In the genomic region with DNA sequence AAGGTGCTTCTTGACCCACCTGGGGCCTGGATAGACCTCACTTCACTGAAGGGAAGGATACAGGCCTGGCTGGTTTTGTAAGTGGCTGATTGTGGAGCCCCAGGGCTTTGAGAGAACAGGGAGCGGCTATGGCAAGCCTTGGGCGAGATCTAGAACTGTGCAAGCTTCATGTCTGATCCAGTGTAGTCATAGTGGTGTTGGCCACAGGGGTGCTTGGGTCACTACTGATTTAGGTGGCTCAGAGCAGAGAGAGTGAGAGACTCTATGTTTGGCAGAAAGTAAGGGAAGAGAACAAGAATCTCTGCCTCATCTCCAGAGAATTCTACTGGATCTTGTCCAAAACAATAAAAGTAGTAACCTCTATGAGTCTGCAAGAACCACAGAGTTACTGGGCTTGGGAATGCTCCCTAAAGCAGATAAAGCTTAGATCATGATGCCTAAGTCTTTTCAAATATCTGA, we compare ENCODE assay signal across 25 cellular contexts.
DNase-seq lines count a peak whose midpoint lies in the region; ATAC-seq and TF ChIP-seq lines count a peak whose summit lies in the region.
"Had no signal": no experiment of that assay in that cellular context is flagged by ENCODE, and none has a peak within 500 bp of the region (broad histone marks: within the 10 kb centered on the region; RNA-seq: fewer than 3 reads in every experiment).

No MANE protein-coding gene starts in this region.

- no peaks in the 10 kb centered on the region for H3K9me2 ChIP-seq in PC-3 (replicated peaks; ENCODE audit: low read length)

- ATAC-seq in PC-3 (no peak), HG03565 (IDR thresholded peaks at IDR 0.05; ENCODE audit: unreplicated experiment) (no peak)
- ATAC-seq: gastrocnemius medialis, K562, left lobe of liver, Right ventricle myocardium inferior had no signal

- no peak overlapping the region for H2AFZ ChIP-seq in PC-3 (ENCODE audit: low read length)

- no peaks in the 10 kb centered on the region for H3F3A ChIP-seq in PC-3 (ENCODE audit: low read length, unreplicated experiment)

- no peaks in the 10 kb centered on the region for H3K4me1 ChIP-seq in PC-3 (ENCODE audit: insufficient read depth, low read length)
- H3K4me1 ChIP-seq: gastrocnemius medialis, suprapubic skin had no signal

- H3K36me3 ChIP-seq in PC-3 (ENCODE audit: low read depth, low read length), result no peaks in the 10 kb centered on the region
- H3K36me3 ChIP-seq: gastrocnemius medialis, suprapubic skin had no signal

- peaks cover 16% of the 10 kb centered on the region for H3K27me3 Mint-ChIP-seq in osteocyte (ENCODE audit: unreplicated experiment)
- H3K27me3 Mint-ChIP-seq: activated CD4-positive, alpha-beta T cell treated with anti-CD3 and anti-CD28 coated beads, Interleukin-2, amount 10 ng/mL, durations not matched to agents 7 days and 5 days had no signal

- H3K27ac ChIP-seq in PC-3 (ENCODE audit: low read length) (no peak overlapping the region), epithelial cell of prostate (peak overlapping the region; percentile 63)
- H3K27ac ChIP-seq: gastrocnemius medialis, suprapubic skin had no signal

- TF ChIP-seq CTCF in PC-3 (conservative IDR thresholded peaks at IDR 0.05; ENCODE audit: low read depth, low read length) (no peak), osteocyte (IDR thresholded peaks at IDR 0.05) (no peak)

- H3K36me3 Mint-ChIP-seq in osteocyte (ENCODE audit: unreplicated experiment), result no peaks in the 10 kb centered on the region
- H3K36me3 Mint-ChIP-seq: CD8-positive, alpha-beta memory T cell; mesothelial cell of epicardium had no signal

- H3K9me3 Mint-ChIP-seq in osteocyte (ENCODE audit: unreplicated experiment), result peaks cover 7% of the 10 kb centered on the region

- no peak overlapping the region for H3K4me3 ChIP-seq in PC-3 (ENCODE audit: low read length)
- H3K4me3 ChIP-seq: gastrocnemius medialis, K562, suprapubic skin had no signal

- POLR2A ChIA-PET in PC-3 (lab: Charles Lee; ENCODE audit: unreplicated experiment), result no interaction called here

- no peak overlapping the region for H3K27ac Mint-ChIP-seq in osteocyte (ENCODE audit: unreplicated experiment)
- H3K27ac Mint-ChIP-seq: activated CD4-positive, alpha-beta T cell treated with anti-CD3 and anti-CD28 coated beads, Interleukin-2, amount 10 ng/mL, durations not matched to agents 7 days and 5 days; CD8-positive, alpha-beta memory T cell; mesothelial cell of epicardium had no signal

- no peak overlapping the region for H3K9ac ChIP-seq in PC-3 (ENCODE audit: low read length)

- H3K4me1 Mint-ChIP-seq in osteocyte (ENCODE audit: unreplicated experiment), result no peaks in the 10 kb centered on the region
- H3K4me1 Mint-ChIP-seq: activated CD4-positive, alpha-beta T cell treated with anti-CD3 and anti-CD28 coated beads, Interleukin-2, amount 10 ng/mL, durations not matched to agents 7 days and 5 days; CD8-positive, alpha-beta memory T cell; mesothelial cell of epicardium had no signal

- no peaks in the 10 kb centered on the region for H4K20me1 ChIP-seq in PC-3 (ENCODE audit: low read length)

- DNase-seq in EH (ENCODE audit: low read depth) (peak; percentile 22), PC-3 (peak; percentile 25), epithelial cell of prostate (ENCODE audit: low read depth, low spot score) (peak; percentile 93), osteocyte (ENCODE audit: extremely low spot score, unreplicated experiment) (peak; percentile 62), NCI-H524 (lab: John Stamatoyannopoulos, UW) (no peak), NOMO-1 treated with dmso at 0.1 percent for 144 hours (lab: John Stamatoyannopoulos, UW; ENCODE audit: unreplicated experiment) (no peak)
- DNase-seq in stimulated activated CD4-positive, alpha-beta T cell treated with anti-CD3 and anti-CD28 coated beads, Interleukin-2, amount 100 ng/mL, for 48 hours, result no peak
- DNase-seq: ACHN; activated CD4-positive, alpha-beta T cell treated with anti-CD3 and anti-CD28 coated beads, Interleukin-2, amount 10 ng/mL, durations not matched to agents 7 days and 5 days; activated gamma-delta T cell; amygdala; CD8-positive, alpha-beta memory T cell; DMS53; gastrocnemius medialis; HCEC 1CT; NCI-H1048; NCI-H2107; NCI-H524 treated with DMSO at 0.1 percent for 48 hours; stimulated activated CD4-positive, alpha-beta T cell treated with anti-CD3 and anti-CD28 coated beads, Interleukin-12 subunit alpha, Interleukin-12 subunit beta, amount 100 ng/mL, for 4 hours had no signal

- intact Hi-C loops in PC-3 (cut with micrococcal nuclease), result no loop called here

- H3K4me2 ChIP-seq in PC-3 (ENCODE audit: low read length), result no peak overlapping the region

- H3K79me2 ChIP-seq in PC-3 (ENCODE audit: low read length), result no peaks in the 10 kb centered on the region

- no TSS peak for BruUV-seq in PC-3 (replicated peaks; lab: Mats Ljungman, UMichigan)

- H3K9me3 ChIP-seq in PC-3 (ENCODE audit: low read length), result no peaks in the 10 kb centered on the region
- H3K9me3 ChIP-seq: gastrocnemius medialis, suprapubic skin had no signal

- CTCF ChIA-PET in PC-3 (lab: Charles Lee), result no interaction called here

- H3K27me3 ChIP-seq in PC-3 (ENCODE audit: low read length), result no peaks in the 10 kb centered on the region
- H3K27me3 ChIP-seq: gastrocnemius medialis, suprapubic skin had no signal

- no peak overlapping the region for H3K4me3 Mint-ChIP-seq in osteocyte (ENCODE audit: unreplicated experiment)
- H3K4me3 Mint-ChIP-seq: activated CD4-positive, alpha-beta T cell treated with anti-CD3 and anti-CD28 coated beads, Interleukin-2, amount 10 ng/mL, durations not matched to agents 7 days and 5 days; CD8-positive, alpha-beta memory T cell; mesothelial cell of epicardium had no signal

Comparison
In these comparisons a context has a peak if more than half of its experiments do, and no peak if none do; other contexts are left out.
1. DNase-seq: peak in EH (single experiment), PC-3 (single experiment), epithelial cell of prostate (single experiment) and osteocyte (single experiment); none in NCI-H524 (0 of 2), stimulated activated CD4-positive, alpha-beta T cell treated with anti-CD3 and anti-CD28 coated beads, Interleukin-2, amount 100 ng/mL, for 48 hours (0 of 2) and NOMO-1 treated with dmso at 0.1 percent for 144 hours (single experiment).